9 cellular contexts compared by ENCODE assay signal in genomic region chr6:108174371-108175175, GRCh38. TPM values are rescaled to one million over a fixed set of nuclear protein-coding genes. Genes with fewer than 3 reads are reported as not detected.
DNase-seq lines count a peak whose midpoint lies in the region; ATAC-seq lines count a peak whose summit lies in the region.
"Had no signal": no experiment of that assay in that cellular context is flagged by ENCODE, and none has a peak within 500 bp of the region (broad histone marks: within the 10 kb centered on the region; RNA-seq: fewer than 3 reads in every experiment).

No MANE protein-coding gene starts in this region.

- peak overlapping the region in 7 of 8 donors; percentile 23 to 74 (median 45) for H3K4me3 Mint-ChIP-seq in naive B cell

- H3K27me3 Mint-ChIP-seq in naive B cell, result peaks cover 73 to 90% (median 82%) of the 10 kb centered on the region in 3 donors

- peaks cover 0 to 6% (median 3%) of the 10 kb centered on the region in 7 donors for H3K9me3 Mint-ChIP-seq in naive B cell

- peaks cover 0 to 4% of the 10 kb centered on the region in 2 donors for H3K36me3 Mint-ChIP-seq in naive B cell

- peak overlapping the region in 3 of 6 donors; percentile 63 to 89 (median 78) for H3K27ac Mint-ChIP-seq in naive B cell

- ATAC-seq in naive B cell (ENCODE audit: low read depth in 2 of 2), result peak; percentile 68 to 79
- no peak for ATAC-seq in GM21367 (IDR thresholded peaks at IDR 0.05; ENCODE audit: unreplicated experiment)
- no peak for ATAC-seq in HG02870 (IDR thresholded peaks at IDR 0.05; ENCODE audit: unreplicated experiment)
- no peak for ATAC-seq in HG02623 (IDR thresholded peaks at IDR 0.05; ENCODE audit: unreplicated experiment)

- peak; percentile 23 for DNase-seq in GDM1 (lab: John Stamatoyannopoulos, UW)
- peak; percentile 11 for DNase-seq in MV-4-11 (lab: John Stamatoyannopoulos, UW)
- peak; percentile 83 for DNase-seq in ecto neural progenitor cell (ENCODE audit: low spot score)
- no peak for DNase-seq in naive B cell
- DNase-seq in OCI-M1 (lab: John Stamatoyannopoulos, UW), result no peak
- DNase-seq: NCI-H187 treated with DMSO at 0.1 percent for 48 hours had no signal

- H3K4me1 Mint-ChIP-seq in naive B cell, result peaks cover 23 to 43% (median 40%) of the 10 kb centered on the region in 3 donors

RNA-seq across cellular contexts. Expression of gene NR2E1, which starts 8.8 kb away (rescaled TPM):
- polyA plus RNA-seq in naive B cell (ENCODE audit: low read depth in 6 of 6), result not detected

Comparison
In these comparisons a context has a peak if more than half of its experiments do, and no peak if none do; other contexts are left out.
1. DNase-seq: peak in GDM1 (single experiment), MV-4-11 (single experiment) and ecto neural progenitor cell (single experiment); none in naive B cell (single experiment) and OCI-M1 (single experiment).
2. ATAC-seq: peak in naive B cell (2 of 2); none in GM21367 (single experiment), HG02870 (single experiment) and HG02623 (single experiment).